In the genomic region with DNA sequence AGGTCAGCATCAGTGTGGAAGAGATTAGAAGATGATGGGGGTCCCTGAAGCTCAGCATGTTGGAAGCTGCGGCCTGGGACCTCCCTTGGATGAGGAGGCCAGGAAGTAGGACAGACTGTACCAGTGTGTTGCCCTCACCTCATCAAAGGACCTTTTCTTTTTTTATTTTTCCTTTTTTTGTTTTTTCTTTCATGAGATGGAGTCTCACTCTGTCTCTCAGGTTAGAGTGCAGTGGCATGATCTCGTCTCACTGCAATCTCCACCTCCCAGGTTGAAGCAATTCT, we compare ENCODE assay signal across 28 cellular contexts. TPM values are rescaled to one million over a fixed set of nuclear protein-coding genes. Genes with fewer than 3 reads are reported as not detected.
"Had no signal": no experiment of that assay in that cellular context is flagged by ENCODE, and none has a peak within 500 bp of the region (broad histone marks: within the 10 kb centered on the region; RNA-seq: fewer than 3 reads in every experiment).

No MANE protein-coding gene starts in this region.

- H3K27me3 ChIP-seq: ascending aorta, breast epithelium, cardiac muscle cell, colonic mucosa, hepatocyte had no signal

- H3K27ac ChIP-seq: ascending aorta, breast epithelium, cardiac muscle cell, colonic mucosa, epithelial cell of prostate, esophagus squamous epithelium, gastroesophageal sphincter, heart right ventricle had no signal

- H3K9me3 ChIP-seq: ascending aorta, breast epithelium, colonic mucosa, esophagus squamous epithelium, gastroesophageal sphincter, heart right ventricle had no signal

- H3K79me2 ChIP-seq: hepatocyte had no signal

- H3K4me3 ChIP-seq: ascending aorta, breast epithelium, cardiac muscle cell, colonic mucosa, esophagus squamous epithelium, gastroesophageal sphincter, heart right ventricle, hepatocyte had no signal

- H3K4me1 ChIP-seq: ascending aorta, breast epithelium, colonic mucosa had no signal

- DNase-seq: activated B cell treated with CpG ODN at 0.5 μM for 24 hours; activated CD4-positive, alpha-beta T cell treated with anti-CD3 and anti-CD28 coated beads for 48 hours; activated CD4-positive, alpha-beta T cell treated with anti-CD3 and anti-CD28 coated beads, Interleukin-2, amount 50 U/mL, for 1 hour; activated CD4-positive, alpha-beta T cell treated with anti-CD3 and anti-CD28 coated beads, Interleukin-2, amount 50 U/mL, for 48 hours; activated CD8-positive, alpha-beta memory T cell treated with anti-CD3 and anti-CD28 coated beads for 24 hours; activated effector memory CD4-positive, alpha-beta T cell treated with Interleukin-2 at 50 U/mL for 16 hours; activated gamma-delta T cell treated with Interleukin-2 at 50 U/mL for 16 hours; activated naive CD4-positive, alpha-beta T cell treated with Interleukin-2 at 50 U/mL for 16 hours; activated naive CD8-positive, alpha-beta T cell treated with anti-CD3 and anti-CD28 coated beads, Interleukin-2, amount 10 ng/mL, durations not matched to agents 7 days and 5 days; activated T-cell treated with anti-CD3 and anti-CD28 coated beads, Interleukin-2, amount 50 U/mL, for 4 hours; central memory CD4-positive, alpha-beta T cell; cerebellar nuclear complex; colonic mucosa; effector CD8-positive, alpha-beta T cell; esophagus squamous epithelium; foreskin melanocyte; heart right ventricle; T-helper 2 cell had no signal

- FAIRE-seq: endometrium, endothelial cell of umbilical vein had no signal

- ATAC-seq: activated CD4-positive, CD25-positive, alpha-beta regulatory T cell treated with anti-CD3 and anti-CD28 coated beads, Interleukin-2, amount 50 U/mL, for 24 hours; gastroesophageal sphincter had no signal

- H3K4me2 ChIP-seq: hepatocyte had no signal

- H3K36me3 ChIP-seq: ascending aorta, breast epithelium, cardiac muscle cell, colonic mucosa, esophagus squamous epithelium, gastroesophageal sphincter, heart right ventricle had no signal

- H2AFZ ChIP-seq: hepatocyte had no signal

RNA-seq across cellular contexts. Expression of a gene that starts 16.4 kb away (rescaled TPM):
- total RNA-seq: fibroblast of lung had no signal
